In the genomic region with DNA sequence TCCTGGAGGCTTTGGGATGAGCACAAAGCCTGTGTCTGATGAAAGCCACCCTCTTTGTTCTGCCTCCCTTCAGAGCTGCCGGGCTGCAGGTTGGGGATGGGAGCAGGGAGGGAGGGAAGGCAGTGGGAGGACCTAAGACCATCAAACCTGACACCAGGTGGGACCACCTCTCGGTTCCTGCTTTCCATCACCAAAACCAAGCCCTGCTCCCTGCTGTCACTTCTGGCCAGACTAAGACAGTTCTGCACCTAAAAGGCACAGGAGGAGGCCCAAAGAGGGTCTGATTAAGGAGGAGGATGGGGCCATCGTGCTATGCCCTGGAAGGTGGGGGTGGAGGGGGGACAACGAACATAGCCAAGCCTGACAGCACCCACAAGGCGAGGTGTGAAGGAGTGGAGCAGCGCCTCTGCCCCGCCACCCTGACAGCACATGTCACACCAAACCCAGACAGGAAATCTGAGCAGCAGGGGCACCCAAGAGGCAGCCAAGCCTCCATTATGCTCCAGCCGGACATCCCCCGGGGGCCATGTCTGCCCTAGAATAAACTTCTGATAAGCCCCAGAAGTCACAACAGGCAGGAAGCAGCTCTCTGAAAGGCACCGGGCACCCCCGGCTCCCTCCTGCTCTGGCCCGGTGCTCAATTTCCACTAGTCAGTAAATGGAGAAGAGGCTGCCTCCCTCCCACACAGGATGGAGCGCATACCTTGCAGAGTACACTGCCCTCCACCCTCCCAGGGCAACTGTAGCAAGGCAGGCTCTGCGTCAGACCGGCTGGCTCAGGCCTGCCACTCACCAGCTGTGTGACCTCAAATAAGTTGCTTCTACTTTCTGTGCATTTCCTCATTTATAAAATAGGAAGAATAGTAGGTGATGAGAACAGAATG, we compare ENCODE assay signal across 1 cellular context.
TF ChIP-seq lines count a peak whose summit lies in the region.

No MANE protein-coding gene starts in this region.

TF ChIP-seq in HepG2, 621 proteins besides CTCF, POLR2A, EP300 and RAD21 (continued from another document):
- TF ChIP-seq, protein P1, sequence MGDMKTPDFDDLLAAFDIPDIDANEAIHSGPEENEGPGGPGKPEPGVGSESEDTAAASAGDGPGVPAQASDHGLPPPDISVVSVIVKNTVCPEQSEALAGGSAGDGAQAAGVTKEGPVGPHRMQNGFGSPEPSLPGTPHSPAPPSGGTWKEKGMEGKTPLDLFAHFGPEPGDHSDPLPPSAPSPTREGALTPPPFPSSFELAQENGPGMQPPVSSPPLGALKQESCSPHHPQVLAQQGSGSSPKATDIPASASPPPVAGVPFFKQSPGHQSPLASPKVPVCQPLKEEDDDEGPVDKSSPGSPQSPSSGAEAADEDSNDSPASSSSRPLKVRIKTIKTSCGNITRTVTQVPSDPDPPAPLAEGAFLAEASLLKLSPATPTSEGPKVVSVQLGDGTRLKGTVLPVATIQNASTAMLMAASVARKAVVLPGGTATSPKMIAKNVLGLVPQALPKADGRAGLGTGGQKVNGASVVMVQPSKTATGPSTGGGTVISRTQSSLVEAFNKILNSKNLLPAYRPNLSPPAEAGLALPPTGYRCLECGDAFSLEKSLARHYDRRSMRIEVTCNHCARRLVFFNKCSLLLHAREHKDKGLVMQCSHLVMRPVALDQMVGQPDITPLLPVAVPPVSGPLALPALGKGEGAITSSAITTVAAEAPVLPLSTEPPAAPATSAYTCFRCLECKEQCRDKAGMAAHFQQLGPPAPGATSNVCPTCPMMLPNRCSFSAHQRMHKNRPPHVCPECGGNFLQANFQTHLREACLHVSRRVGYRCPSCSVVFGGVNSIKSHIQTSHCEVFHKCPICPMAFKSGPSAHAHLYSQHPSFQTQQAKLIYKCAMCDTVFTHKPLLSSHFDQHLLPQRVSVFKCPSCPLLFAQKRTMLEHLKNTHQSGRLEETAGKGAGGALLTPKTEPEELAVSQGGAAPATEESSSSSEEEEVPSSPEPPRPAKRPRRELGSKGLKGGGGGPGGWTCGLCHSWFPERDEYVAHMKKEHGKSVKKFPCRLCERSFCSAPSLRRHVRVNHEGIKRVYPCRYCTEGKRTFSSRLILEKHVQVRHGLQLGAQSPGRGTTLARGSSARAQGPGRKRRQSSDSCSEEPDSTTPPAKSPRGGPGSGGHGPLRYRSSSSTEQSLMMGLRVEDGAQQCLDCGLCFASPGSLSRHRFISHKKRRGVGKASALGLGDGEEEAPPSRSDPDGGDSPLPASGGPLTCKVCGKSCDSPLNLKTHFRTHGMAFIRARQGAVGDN (CRISPR knock-in tag; IDR thresholded peaks at IDR 0.05): peak; percentile 22; the same call in 1 of the 2 replicates
- TF ChIP-seq KDM1A (CRISPR knock-in tag; IDR thresholded peaks at IDR 0.05) (no peak), ZNF768 (CRISPR knock-in tag; IDR thresholded peaks at IDR 0.05) (peak; percentile 55; the same call in 1 of the 2 replicates)
